Comparison of ENCODE assay signal across 14 cellular contexts in the genomic region with DNA sequence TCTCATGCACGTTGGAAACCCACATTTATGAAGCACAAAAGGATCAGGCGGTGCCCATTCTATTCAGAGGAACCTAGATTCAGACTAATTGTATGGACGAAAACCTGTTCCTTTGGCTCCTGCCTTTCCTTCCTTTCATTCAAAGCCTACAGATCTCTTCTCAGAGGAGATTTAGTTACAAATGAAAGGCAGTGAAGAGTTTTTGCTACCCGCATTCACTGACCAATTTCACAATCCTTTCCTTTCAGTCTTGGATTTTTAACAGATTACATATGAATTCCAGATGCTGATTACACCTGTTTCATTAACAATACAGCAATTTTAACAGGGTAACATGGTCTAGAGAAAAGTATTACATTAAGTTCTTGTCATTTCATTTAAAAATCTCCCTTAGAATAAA. TPM values are rescaled to one million over a fixed set of nuclear protein-coding genes. Genes with fewer than 3 reads are reported as not detected.
DNase-seq lines count a peak whose midpoint lies in the region; ATAC-seq, FAIRE-seq and TF ChIP-seq lines count a peak whose summit lies in the region.
"Had no signal": no experiment of that assay in that cellular context is flagged by ENCODE, and none has a peak within 500 bp of the region (broad histone marks: within the 10 kb centered on the region; RNA-seq: fewer than 3 reads in every experiment).

No MANE protein-coding gene starts in this region.

- H3K4me2 ChIP-seq in K562 (ENCODE audit: insufficient read depth, low read length): no peak overlapping the region
- H3K4me2 ChIP-seq: BLaER1 treated with 17β-estradiol and CSF1 and Interleukin-3, amounts not matched to agents 10 nM and 100 nM had no signal

- no peaks in the 10 kb centered on the region for H3K27me3 ChIP-seq in K562 (ENCODE audit: control insufficient read depth in 2 of 2, insufficient read depth in 2 of 2, low read length in 2 of 2)
- H3K27me3 ChIP-seq in esophagus muscularis mucosa: no peaks in the 10 kb centered on the region
- H3K27me3 ChIP-seq: BLaER1 treated with 17β-estradiol and CSF1 and Interleukin-3, amounts not matched to agents 10 nM and 100 nM had no signal

- peak; percentile 19 for FAIRE-seq in K562 (lab: Jason Lieb, UNC)
- FAIRE-seq: GM19239 had no signal

- 75% methylated on average over 4 of the region's 4 CpGs for WGBS in K562 (ENCODE audit: insufficient coverage, low coverage, missing lambda C conversion rate)
- 94% methylated on average over 4 of the region's 4 CpGs for WGBS in esophagus muscularis mucosa

- no TSS peak for BruUV-seq in K562 (replicated peaks; lab: Mats Ljungman, UMichigan)

- H3K9me3 ChIP-seq in HEK293 (ENCODE audit: control insufficient read depth, insufficient read depth, low read depth, low read length) (no peaks in the 10 kb centered on the region), K562 (replicated peaks; ENCODE audit: control insufficient read depth, insufficient read depth, low read depth, low read length) (no peaks in the 10 kb centered on the region), esophagus muscularis mucosa (no peaks in the 10 kb centered on the region)
- H3K9me3 ChIP-seq: HAP-1 had no signal

- CTCF ChIA-PET in HEK293 (lab: Yijun Ruan, JAX) (interaction anchor here (0.6 kb wide), 1 partner anchor 48 kb away, joined by 4 read pairs; no protein-coding TSS in a partner anchor), K562 (lab: Yijun Ruan, JAX; ENCODE audit: low intra/inter-chr PET ratio) (no interaction called here)

- ATAC-seq in K562 (no peak), GM18511 (IDR thresholded peaks at IDR 0.05; ENCODE audit: unreplicated experiment) (no peak)
- ATAC-seq: CD8-positive, alpha-beta T cell had no signal

- peak; percentile 76 for DNase-seq in NCI-H2107 treated with DMSO at 0.1 percent for 48 hours (lab: John Stamatoyannopoulos, UW; ENCODE audit: unreplicated experiment)
- DNase-seq in K562 (ENCODE audit: extremely low read depth in 1 of 4, low spot score in 3 of 4): no peak
- DNase-seq in esophagus muscularis mucosa (ENCODE audit: extremely low spot score): no peak
- no peak for DNase-seq in NCI-H2227 treated with DMSO at 0.1 percent for 48 hours (lab: John Stamatoyannopoulos, UW)
- DNase-seq: Calu3, DMS79 treated with DMSO at 0.1 percent for 48 hours, GF-D8 had no signal

- TF ChIP-seq EP300 in K562 (IDR thresholded peaks at IDR 0.05; ENCODE audit: low read length): no peak
- no peak for TF ChIP-seq EP300 in esophagus muscularis mucosa (IDR thresholded peaks at IDR 0.05)

- H2AFZ ChIP-seq in K562 (ENCODE audit: low read depth, low read length): no peak overlapping the region

- no peak overlapping the region for H3K9ac ChIP-seq in K562 (ENCODE audit: insufficient read depth in 1 of 2, low read depth in 2 of 2, low read length in 2 of 2)
- H3K9ac ChIP-seq: BLaER1 treated with 17β-estradiol and CSF1 and Interleukin-3, amounts not matched to agents 10 nM and 100 nM had no signal

- no peaks in the 10 kb centered on the region for H3K4me1 ChIP-seq in HEK293 (ENCODE audit: control insufficient read depth, insufficient read depth, low read length)
- H3K4me1 ChIP-seq in K562 (replicated peaks in 1 of 2; ENCODE audit: control insufficient read depth in 2 of 2, insufficient read depth in 2 of 2, low read length in 2 of 2): 0 out of 5 replicates have a peak, but pooled peaks cover 0 to 2% of the 10 kb centered on the region in 2 experiments
- no peaks in the 10 kb centered on the region for H3K4me1 ChIP-seq in esophagus muscularis mucosa
- H3K4me1 ChIP-seq: BLaER1 treated with 17β-estradiol and CSF1 and Interleukin-3, amounts not matched to agents 10 nM and 100 nM had no signal

- H3K9me1 ChIP-seq in K562 (ENCODE audit: control insufficient read depth, insufficient read depth, low read length): no peaks in the 10 kb centered on the region

- TF ChIP-seq POLR2A in K562 (conservative IDR thresholded peaks at IDR 0.05) (no peak), esophagus muscularis mucosa (IDR thresholded peaks at IDR 0.05; ENCODE audit: low read depth) (no peak)

- no peak for TF ChIP-seq CTCF in HEK293 (tag by site-specific recombination; IDR thresholded peaks at IDR 0.05)
- TF ChIP-seq CTCF in K562 (IDR thresholded peaks at IDR 0.05 in 2 of 3, conservative IDR thresholded peaks at IDR 0.05 in 1 of 3; ENCODE audit: insufficient read depth in 2 of 3, low read depth in 1 of 3, low read length in 3 of 3): no peak
- no peak for TF ChIP-seq CTCF in esophagus muscularis mucosa (IDR thresholded peaks at IDR 0.05)

- in situ Hi-C loops in K562 (cut with MboI): no loop called here

- H3K36me3 ChIP-seq in HEK293 (ENCODE audit: control insufficient read depth in 2 of 2, insufficient read depth in 1 of 2, low read length in 2 of 2) (peaks cover 0 to 50% of the 10 kb centered on the region in 2 experiments; a peak in 1 of 3 replicates), K562 (ENCODE audit: control insufficient read depth, insufficient read depth, low read length) (peaks cover 33% of the 10 kb centered on the region), esophagus muscularis mucosa (peaks cover 8 to 51% (median 37%) of the 10 kb centered on the region in 4 donors)

- no peaks in the 10 kb centered on the region for H4K20me1 ChIP-seq in K562 (replicated peaks; ENCODE audit: control insufficient read depth, insufficient read depth, low read length)

- POLR2A ChIA-PET in HEK293 (lab: Yijun Ruan, JAX) (no interaction called here), K562 (lab: Yijun Ruan, JAX) (interaction anchor here (0.8 to 1.2 kb wide), 2 partner anchors 11 to 17 kb away, joined by 3 to 4 read pairs; no protein-coding TSS in a partner anchor)

- H3K79me2 ChIP-seq in K562 (ENCODE audit: control insufficient read depth, insufficient read depth, low read length): no peaks in the 10 kb centered on the region

- no peak for TF ChIP-seq RAD21 in K562 (CRISPR knock-in tag; conservative IDR thresholded peaks at IDR 0.05 in 1 of 2, IDR thresholded peaks at IDR 0.05 in 1 of 2)

- H3K4me3 ChIP-seq in HEK293 (ENCODE audit: low read depth, low read length) (no peak overlapping the region), K562 (no peak overlapping the region), esophagus muscularis mucosa (no peak overlapping the region)
- H3K4me3 ChIP-seq: BLaER1 treated with 17β-estradiol and CSF1 and Interleukin-3, amounts not matched to agents 10 nM and 100 nM; HAP-1 had no signal

- H3K27ac ChIP-seq in HEK293 (ENCODE audit: extremely low read depth, low read depth, low read length) (no peak overlapping the region), K562 (ENCODE audit: extremely low read depth, low read depth, low read length) (no peak overlapping the region), esophagus muscularis mucosa (replicated peaks in 1 of 4) (no peak overlapping the region)
- H3K27ac ChIP-seq: BLaER1 treated with 17β-estradiol and CSF1 and Interleukin-3, amounts not matched to agents 10 nM and 100 nM; HL-60 had no signal

- intact Hi-C loops in K562 (cut with micrococcal nuclease): no loop called here
- intact Hi-C loops in esophagus muscularis mucosa (cut with DNase I): loop anchor here (10.0 kb wide), 1 partner anchor 727 kb away; no protein-coding TSS in a partner anchor

TF ChIP-seq in HEK293, 187 proteins besides CTCF, POLR2A, EP300 and RAD21 (continues in another document):
- TF ChIP-seq PRDM1 (tag by site-specific recombination; IDR thresholded peaks at IDR 0.05): 0 out of 2 replicates have a peak, but pooled peaks have one; percentile 5
- no peak for TF ChIP-seq ZNF114 (tag by site-specific recombination; IDR thresholded peaks at IDR 0.05)

TF ChIP-seq in K562, 482 proteins besides CTCF, POLR2A, EP300 and RAD21 (continues in another document):
- TF ChIP-seq E4F1 (CRISPR knock-in tag; IDR thresholded peaks at IDR 0.05; ENCODE audit: borderline replicate concordance): no peak
- TF ChIP-seq GATA2 (CRISPR knock-in tag; IDR thresholded peaks at IDR 0.05): no peak
- no peak for TF ChIP-seq FOXK1 (CRISPR knock-in tag; IDR thresholded peaks at IDR 0.05; ENCODE audit: borderline replicate concordance)
- no peak for TF ChIP-seq PTRF (tag; IDR thresholded peaks at IDR 0.05)
- TF ChIP-seq SMC3 (conservative IDR thresholded peaks at IDR 0.05; ENCODE audit: insufficient read depth, low read depth, low read length): no peak

RNA-seq across cellular contexts. Expression of gene TMEM242, which starts 32.0 kb away (rescaled TPM):
- 22.9 and 46.7 TPM in 2 replicates for total RNA-seq in K562 (2011; cell fraction: chromatin; rRNA removed; ENCODE audit: low replicate concordance)
- total RNA-seq in K562 (2011; cell fraction: nucleolus; rRNA removed): 19.5 and 19.6 TPM in 2 replicates
- 38.3 and 79.8 TPM in 2 replicates for total RNA-seq in K562 (2011; cell fraction: nucleoplasm; rRNA removed)
- total RNA-seq in K562 (2014; rRNA removed): 10.1 and 16.3 TPM in 2 replicates
- total RNA-seq in K562 (2014; rRNA removed; fragmentation: Illumina TruSeq; extraction: Trizol): 14.2 and 15.4 TPM in 2 replicates
- 9.0 and 9.5 TPM in 2 replicates for total RNA-seq in K562 (2015; rRNA removed; fragmentation: Illumina TruSeq; extraction: Trizol)
- total RNA-seq in K562 (2021): 17.0 and 18.2 TPM in 2 replicates
- 13.1 and 16.5 TPM in 2 replicates for polyA plus RNA-seq in K562 (2011; rRNA removed)
- 3.9 and 6.4 TPM in 2 replicates for polyA plus RNA-seq in K562 (2011; cell fraction: cytosol; rRNA removed)
- 5.9 and 7.9 TPM in 2 replicates for polyA plus RNA-seq in K562 (2011; cell fraction: nucleus; rRNA removed)
- polyA plus RNA-seq in K562 (2012): 10.4 and 13.3 TPM in 2 replicates
- polyA plus RNA-seq in K562 (2014; fragmentation: Illumina TruSeq; extraction: Trizol): 10.7 and 11.4 TPM in 2 replicates
- 10 to 100 TPM; 24.3 to 35.3 TPM for polyA plus RNA-seq in K562 (2014; fragmentation: Nextera tagmentation; extraction: Ambion mirVana)
- 20.9 and 23.8 TPM in 2 replicates for polyA plus RNA-seq in K562 (2014; rRNA removed)
- 6.4 and 7.7 TPM in 2 replicates for polyA minus RNA-seq in K562 (2011; rRNA and poly(A)+ RNA removed)
- polyA minus RNA-seq in K562 (2011; cell fraction: cytosol; rRNA and poly(A)+ RNA removed): 1.6 and 2.5 TPM in 2 replicates
- 7.5 and 10.7 TPM in 2 replicates for polyA minus RNA-seq in K562 (2011; cell fraction: nucleus; rRNA and poly(A)+ RNA removed)
- 10 to 100 TPM in 1 of 4 donors, 1 to 10 TPM in 3; 6.1 to 10.1 (median 8.0) TPM for total RNA-seq in esophagus muscularis mucosa
